Comparison of ENCODE assay signal across 8 cellular contexts in the genomic region with DNA sequence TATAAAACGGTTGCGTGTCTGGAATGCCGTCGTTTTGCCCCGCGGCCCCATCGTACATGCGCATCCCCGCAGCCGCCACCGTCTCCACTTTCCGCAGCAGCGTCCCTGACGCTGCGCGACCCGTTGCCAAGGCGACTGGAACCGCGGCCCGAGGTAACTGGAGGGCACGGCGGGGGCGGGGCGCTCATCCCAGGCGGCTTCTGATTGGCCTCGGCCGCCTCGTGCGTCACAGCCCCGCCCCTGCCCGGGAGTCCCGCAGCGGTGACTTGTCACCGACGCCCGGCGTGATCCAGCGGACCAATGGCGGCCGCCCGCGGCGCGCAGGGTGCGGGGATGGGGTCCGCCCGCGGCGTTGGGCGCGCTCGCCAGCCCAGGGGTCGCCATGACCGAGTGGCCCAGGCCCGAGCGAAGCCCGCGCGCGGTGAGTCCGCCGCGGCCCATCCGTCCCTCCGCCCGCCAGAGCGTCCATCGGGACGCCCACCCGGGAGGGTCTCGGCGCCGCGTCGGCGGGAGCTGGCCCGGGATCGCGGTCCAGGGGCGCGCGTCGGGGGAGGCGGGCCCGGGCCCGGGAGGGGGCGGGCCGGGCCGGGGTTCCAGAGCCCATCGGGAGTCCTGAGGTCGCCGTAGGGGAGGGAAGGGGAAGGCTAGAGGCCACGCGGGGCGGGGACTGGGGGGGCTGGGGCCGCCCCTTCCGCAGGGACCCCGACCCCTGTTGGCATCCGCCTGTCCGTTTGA. TPM values are rescaled to one million over a fixed set of nuclear protein-coding genes. Genes with fewer than 3 reads are reported as not detected.
DNase-seq lines count a peak whose midpoint lies in the region.

Gene ZSCAN1, plus strand, starts transcription at position 285 of the 735 bp plus-strand sequence. CDS start 3,812 bp downstream, outside the sequence.

- H3K36me3 ChIP-seq in HUES64 (ENCODE audit: insufficient read depth, low read length) (no peaks in the 10 kb centered on the region), neuron (ENCODE audit: insufficient read depth, low read length) (no peaks in the 10 kb centered on the region), urinary bladder (ENCODE audit: insufficient read depth) (no peaks in the 10 kb centered on the region)

- no peaks in the 10 kb centered on the region; the same call in 1 of the 2 replicates for H3K27me3 ChIP-seq in HUES64 (ENCODE audit: insufficient read depth, low read length)
- no peaks in the 10 kb centered on the region for H3K27me3 ChIP-seq in neuron (ENCODE audit: insufficient read depth, low read length)

- H3K4me1 ChIP-seq in HUES64 (ENCODE audit: insufficient read depth, low read length) (peaks cover 6% of the 10 kb centered on the region), neuron (ENCODE audit: insufficient read depth, low read length) (no peaks in the 10 kb centered on the region), urinary bladder (ENCODE audit: insufficient read depth) (no peaks in the 10 kb centered on the region)

- H3K9ac ChIP-seq in HUES64 (ENCODE audit: low read depth, low read length), result peak within 1 kb of the TSS; percentile 58

- DNase-seq in activated T-cell treated with anti-CD3 and anti-CD28 coated beads for 48 hours (ENCODE audit: low read depth) (peak; percentile 43), germinal center (ENCODE audit: low spot score) (peak; percentile 67), RKO (ENCODE audit: low spot score) (no peak), NCI-H69 (lab: John Stamatoyannopoulos, UW) (no peak), NCI-H526 (lab: John Stamatoyannopoulos, UW) (no peak)

- peaks cover 1% of the 10 kb centered on the region for H3K9me3 ChIP-seq in HUES64 (ENCODE audit: insufficient read depth, low read depth, low read length)
- H3K9me3 ChIP-seq in neuron (ENCODE audit: low read length), result peaks cover 11% of the 10 kb centered on the region

- peak within 1 kb of the TSS; percentile 62 for H3K4me3 ChIP-seq in HUES64 (ENCODE audit: low read length)
- H3K4me3 ChIP-seq in neuron (ENCODE audit: low read length), result peak within 1 kb of the TSS; percentile 49
- H3K4me3 ChIP-seq in urinary bladder (ENCODE audit: low read depth, low read length), result peak within 1 kb of the TSS; percentile 42

- 54% methylated on average over 101 of the region's 101 CpGs for WGBS in HUES64
- under 1% methylated on average over 100 of the region's 101 CpGs for WGBS in urinary bladder

- H2AFZ ChIP-seq in neuron (ENCODE audit: low read depth, low read length), result peak within 1 kb of the TSS; percentile 39

- H3K27ac ChIP-seq in HUES64 (ENCODE audit: low read depth, low read length), result no peak within 1 kb of the TSS
- H3K27ac ChIP-seq in urinary bladder (ENCODE audit: low read depth), result no peak within 1 kb of the TSS

RNA-seq across cellular contexts. Expression of gene ZSCAN1, which starts in this region (rescaled TPM):
- 0.85 TPM for polyA plus RNA-seq in HUES64 (2013, experiment 1 of 2)
- polyA plus RNA-seq in HUES64 (2013, experiment 2 of 2), result 0.38 TPM
- total RNA-seq in urinary bladder, result not detected
- 0.44 TPM for polyA plus RNA-seq in urinary bladder

Comparison
In these comparisons a context has a peak if more than half of its experiments do, and no peak if none do; other contexts are left out.
1. DNase-seq: peak in activated T-cell treated with anti-CD3 and anti-CD28 coated beads for 48 hours (single experiment) and germinal center (single experiment); none in RKO (single experiment), NCI-H69 (single experiment) and NCI-H526 (0 of 2).
2. Peak in every context shown above with its lines, with median percentiles within 50 percentile points of each other: H3K4me3 ChIP-seq.